8 cellular contexts compared by ENCODE assay signal in genomic region chr19:44747739-44748425, GRCh38. TPM values are rescaled to one million over a fixed set of nuclear protein-coding genes. Genes with fewer than 3 reads are reported as not detected.
DNase-seq lines count a peak whose midpoint lies in the region; FAIRE-seq and TF ChIP-seq lines count a peak whose summit lies in the region.

No MANE protein-coding gene starts in this region.

- H3K9ac ChIP-seq in endocrine pancreas (ENCODE audit: control insufficient read depth, insufficient read depth, low read length) = peak overlapping the region; percentile 73

- peak overlapping the region; percentile 55 to 87 for H3K27ac ChIP-seq in testis

- H3K27me3 ChIP-seq in endocrine pancreas (ENCODE audit: control insufficient read depth, insufficient read depth, low read length) (no peaks in the 10 kb centered on the region), testis (no peaks in the 10 kb centered on the region)

- H3K4me3 ChIP-seq in AG09309 (ENCODE audit: control insufficient read depth, low read depth, low read length) = peak overlapping the region; percentile 49
- H3K4me3 ChIP-seq in WI38 (ENCODE audit: low read depth, low read length) = peak overlapping the region; percentile 41
- peak overlapping the region; percentile 52 for H3K4me3 ChIP-seq in endocrine pancreas (ENCODE audit: control insufficient read depth, insufficient read depth, low read length)
- peak overlapping the region; percentile 62 to 73 for H3K4me3 ChIP-seq in testis

- 0 to 1% methylated on average over 26 of the region's 26 CpGs for WGBS in testis, 2 donors

- no peak for FAIRE-seq in GM19239 (lab: Jason Lieb, UNC)

- TF ChIP-seq CTCF in AG09309 (IDR thresholded peaks at IDR 0.05; ENCODE audit: control insufficient read depth, insufficient read depth, low read depth, low read length, missing control alignments) (no peak), WI38 (IDR thresholded peaks at IDR 0.05; ENCODE audit: low read depth, low read length) (no peak), testis (IDR thresholded peaks at IDR 0.05) (no peak)

- H3K4me1 ChIP-seq in endocrine pancreas (ENCODE audit: control insufficient read depth, insufficient read depth, low read length) = peaks cover 5% of the 10 kb centered on the region
- H3K4me1 ChIP-seq in testis = peaks cover 50% of the 10 kb centered on the region

- H3K36me3 ChIP-seq in endocrine pancreas (ENCODE audit: control insufficient read depth, insufficient read depth, low read length) = no peaks in the 10 kb centered on the region
- no peaks in the 10 kb centered on the region for H3K36me3 ChIP-seq in testis (ENCODE audit: low read depth, missing control alignments)

- no peak for DNase-seq in AG09309 (ENCODE audit: low read depth)
- DNase-seq in GM19239 (ENCODE audit: insufficient read length, low spot score) = peak; percentile 49
- DNase-seq in M059J (ENCODE audit: low read depth) = peak; percentile 83
- peak; percentile 93 for DNase-seq in mesenteric fat pad (ENCODE audit: low spot score)
- peak; percentile 77 for DNase-seq in testis
- DNase-seq in cortex of kidney (lab: John Stamatoyannopoulos, UW) = no peak

- H3K9me3 ChIP-seq in endocrine pancreas (ENCODE audit: control insufficient read depth, low read length) (no peaks in the 10 kb centered on the region), testis (no peaks in the 10 kb centered on the region)

- TF ChIP-seq POLR2A in testis (IDR thresholded peaks at IDR 0.05) = no peak

- intact Hi-C loops in testis (cut with DNase I; ENCODE audit: low total_unique reads) = no loop called here

RNA-seq across cellular contexts. Expression of gene BCL3, which starts 0.6 kb away (rescaled TPM):
- total RNA-seq in M059J (2014; rRNA removed; shearing (Covaris generic)) = 6.8 and 21.6 TPM in 2 replicates
- 73.8 TPM for total RNA-seq in mesenteric fat pad
- 10 to 100 TPM; 31.7 to 38.1 TPM for total RNA-seq in testis
- polyA plus RNA-seq in testis (ENCODE audit: insufficient read depth, low read depth, low replicate concordance) = 15.5 TPM

RNA-seq across cellular contexts. Expression of gene CBLC, which starts 29.8 kb away (rescaled TPM):
- not detected in 2 replicates for total RNA-seq in M059J (2014; rRNA removed; shearing (Covaris generic))
- total RNA-seq in mesenteric fat pad (not detected), testis (1 to 10 TPM; 4.9 to 6.9 TPM)
- 1.9 TPM for polyA plus RNA-seq in testis (ENCODE audit: insufficient read depth, low read depth, low replicate concordance)

RNA-seq across cellular contexts. Expression of gene CEACAM16, which starts 48.9 kb away (rescaled TPM):
- total RNA-seq in M059J (2014; rRNA removed; shearing (Covaris generic)) = not detected in 2 replicates
- not detected for total RNA-seq in mesenteric fat pad
- under 1 TPM in 1 of 2 donors, not detected in 1; 0.50 TPM for total RNA-seq in testis
- polyA plus RNA-seq in testis (ENCODE audit: insufficient read depth, low read depth, low replicate concordance) = not detected

Comparison
In these comparisons a context has a peak if more than half of its experiments do, and no peak if none do; other contexts are left out.
1. DNase-seq: peak in GM19239 (single experiment), M059J (single experiment), mesenteric fat pad (single experiment) and testis (single experiment); none in AG09309 (single experiment) and cortex of kidney (single experiment).
2. Peak in every context shown above with its lines, with median percentiles within 50 percentile points of each other: H3K4me3 ChIP-seq.